In the genomic region with DNA sequence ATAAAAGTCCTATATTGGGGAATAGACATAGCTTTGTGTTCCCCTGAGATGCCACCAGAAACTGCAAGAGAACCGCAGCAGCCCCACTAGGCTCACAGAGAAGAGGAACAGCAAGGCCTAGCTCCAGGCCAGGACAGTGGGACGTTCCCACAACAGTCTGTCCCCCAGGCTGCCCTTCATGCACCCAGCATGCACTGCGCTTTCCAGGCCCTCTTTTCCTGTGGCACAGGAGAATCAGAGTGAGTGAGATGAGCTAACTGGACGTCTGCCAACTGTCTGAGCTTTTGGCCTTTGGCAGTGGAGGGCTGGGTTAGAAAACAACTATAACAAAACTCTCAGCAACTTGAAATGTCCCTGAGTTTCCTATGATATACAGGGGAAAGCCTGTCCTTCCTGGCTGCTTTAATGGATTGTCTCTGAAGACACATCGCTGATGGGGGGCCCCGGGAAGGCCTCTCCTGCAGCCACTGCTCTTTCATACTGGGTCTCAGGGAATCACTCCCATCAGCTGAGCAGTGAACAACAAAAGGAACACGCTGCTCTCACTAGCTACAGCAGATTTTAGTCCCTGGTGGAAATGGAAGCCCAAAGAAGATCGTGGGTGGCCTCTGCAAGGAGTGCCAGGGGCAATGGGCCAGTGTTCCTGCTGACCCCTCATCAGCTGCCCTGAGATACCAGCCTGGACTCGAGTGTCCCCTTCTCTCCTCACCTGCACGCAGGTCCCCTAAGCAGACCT, we compare ENCODE assay signal across 1 cellular context.
TF ChIP-seq lines count a peak whose summit lies in the region.

No MANE protein-coding gene starts in this region.

TF ChIP-seq in H1, 55 proteins besides CTCF, POLR2A, EP300 and RAD21:
- TF ChIP-seq POLR2AphosphoS5 (IDR thresholded peaks at IDR 0.05; ENCODE audit: low read depth, low read length) (peak; percentile 63), ZNF274 (IDR thresholded peaks at IDR 0.05; ENCODE audit: borderline replicate concordance, extremely low read depth, low read length) (no peak)
